ENCODE assay signal across 1 cellular context in the genomic region with DNA sequence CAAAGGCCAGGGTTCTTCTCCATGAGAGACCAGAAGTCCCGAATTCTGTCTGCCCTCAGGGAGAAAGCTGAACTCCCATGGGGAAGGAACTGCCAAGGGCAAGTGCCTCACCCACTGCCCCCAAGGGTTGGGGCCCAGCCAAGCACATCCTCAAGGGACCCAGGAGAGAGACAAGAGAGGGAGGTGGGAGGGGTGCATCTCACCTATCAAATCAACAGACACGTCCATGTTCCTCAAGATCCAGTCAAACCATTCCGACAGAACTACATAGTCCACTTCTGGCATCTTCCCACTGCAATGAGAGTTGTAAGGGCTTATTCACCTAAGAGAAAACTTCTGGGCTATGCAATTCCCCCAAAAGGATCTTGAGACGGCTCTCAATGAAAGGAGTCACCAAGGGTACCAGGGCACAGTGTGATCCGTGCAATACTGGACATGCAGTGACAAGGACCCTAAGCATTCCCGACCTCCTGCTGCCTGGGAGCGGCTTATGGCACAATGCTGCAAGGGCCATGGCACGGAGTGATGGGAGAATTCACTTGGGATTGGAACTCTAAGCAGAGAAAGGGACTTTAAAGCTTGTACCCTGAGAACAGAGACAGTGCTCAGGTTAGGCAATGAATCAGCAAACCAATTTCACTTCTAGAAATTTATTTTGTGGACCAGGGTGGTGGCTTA.
TF ChIP-seq lines count a peak whose summit lies in the region.

No MANE protein-coding gene starts in this region.

TF ChIP-seq in HepG2, 621 proteins besides CTCF, POLR2A, EP300 and RAD21 (continued from another document and continues in another):
- TF ChIP-seq, protein P1, sequence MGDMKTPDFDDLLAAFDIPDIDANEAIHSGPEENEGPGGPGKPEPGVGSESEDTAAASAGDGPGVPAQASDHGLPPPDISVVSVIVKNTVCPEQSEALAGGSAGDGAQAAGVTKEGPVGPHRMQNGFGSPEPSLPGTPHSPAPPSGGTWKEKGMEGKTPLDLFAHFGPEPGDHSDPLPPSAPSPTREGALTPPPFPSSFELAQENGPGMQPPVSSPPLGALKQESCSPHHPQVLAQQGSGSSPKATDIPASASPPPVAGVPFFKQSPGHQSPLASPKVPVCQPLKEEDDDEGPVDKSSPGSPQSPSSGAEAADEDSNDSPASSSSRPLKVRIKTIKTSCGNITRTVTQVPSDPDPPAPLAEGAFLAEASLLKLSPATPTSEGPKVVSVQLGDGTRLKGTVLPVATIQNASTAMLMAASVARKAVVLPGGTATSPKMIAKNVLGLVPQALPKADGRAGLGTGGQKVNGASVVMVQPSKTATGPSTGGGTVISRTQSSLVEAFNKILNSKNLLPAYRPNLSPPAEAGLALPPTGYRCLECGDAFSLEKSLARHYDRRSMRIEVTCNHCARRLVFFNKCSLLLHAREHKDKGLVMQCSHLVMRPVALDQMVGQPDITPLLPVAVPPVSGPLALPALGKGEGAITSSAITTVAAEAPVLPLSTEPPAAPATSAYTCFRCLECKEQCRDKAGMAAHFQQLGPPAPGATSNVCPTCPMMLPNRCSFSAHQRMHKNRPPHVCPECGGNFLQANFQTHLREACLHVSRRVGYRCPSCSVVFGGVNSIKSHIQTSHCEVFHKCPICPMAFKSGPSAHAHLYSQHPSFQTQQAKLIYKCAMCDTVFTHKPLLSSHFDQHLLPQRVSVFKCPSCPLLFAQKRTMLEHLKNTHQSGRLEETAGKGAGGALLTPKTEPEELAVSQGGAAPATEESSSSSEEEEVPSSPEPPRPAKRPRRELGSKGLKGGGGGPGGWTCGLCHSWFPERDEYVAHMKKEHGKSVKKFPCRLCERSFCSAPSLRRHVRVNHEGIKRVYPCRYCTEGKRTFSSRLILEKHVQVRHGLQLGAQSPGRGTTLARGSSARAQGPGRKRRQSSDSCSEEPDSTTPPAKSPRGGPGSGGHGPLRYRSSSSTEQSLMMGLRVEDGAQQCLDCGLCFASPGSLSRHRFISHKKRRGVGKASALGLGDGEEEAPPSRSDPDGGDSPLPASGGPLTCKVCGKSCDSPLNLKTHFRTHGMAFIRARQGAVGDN (CRISPR knock-in tag; IDR thresholded peaks at IDR 0.05), result no peak
- no peak for TF ChIP-seq MTA3 (CRISPR knock-in tag; IDR thresholded peaks at IDR 0.05)
- TF ChIP-seq ZNF160 (CRISPR knock-in tag; IDR thresholded peaks at IDR 0.05), result no peak
- no peak for TF ChIP-seq ZNF124 (CRISPR knock-in tag; IDR thresholded peaks at IDR 0.05)
- no peak for TF ChIP-seq ZNF703 (CRISPR knock-in tag; IDR thresholded peaks at IDR 0.05; ENCODE audit: borderline replicate concordance)
- TF ChIP-seq TMF1 (CRISPR knock-in tag; IDR thresholded peaks at IDR 0.05; ENCODE audit: low read depth), result no peak
- no peak for TF ChIP-seq FIP1L1 (IDR thresholded peaks at IDR 0.05; ENCODE audit: borderline replicate concordance, insufficient read depth, low read depth, low read length)
- TF ChIP-seq RARA (CRISPR knock-in tag; IDR thresholded peaks at IDR 0.05), result no peak
- no peak for TF ChIP-seq ZNF547 (CRISPR knock-in tag; IDR thresholded peaks at IDR 0.05)
- no peak for TF ChIP-seq XBP1 (CRISPR knock-in tag; IDR thresholded peaks at IDR 0.05)
- no peak for TF ChIP-seq MAFG (CRISPR knock-in tag; IDR thresholded peaks at IDR 0.05)
- no peak for TF ChIP-seq ZNF883 (CRISPR knock-in tag; IDR thresholded peaks at IDR 0.05; ENCODE audit: not compliant biosample characterization)
- TF ChIP-seq MYNN (CRISPR knock-in tag; IDR thresholded peaks at IDR 0.05; ENCODE audit: low read depth), result no peak
- no peak for TF ChIP-seq CHD2 (IDR thresholded peaks at IDR 0.05; ENCODE audit: low read depth, low read length)
- TF ChIP-seq ZNF10 (CRISPR knock-in tag; IDR thresholded peaks at IDR 0.05; ENCODE audit: borderline replicate concordance, low read depth), result no peak
- no peak for TF ChIP-seq LRRFIP1 (CRISPR knock-in tag; conservative IDR thresholded peaks at IDR 0.05)
- 0 out of 4 replicates have a peak, but pooled peaks of 1 of the 2 experiments have one; percentile 18 for TF ChIP-seq HMGXB4 (CRISPR knock-in tag; IDR thresholded peaks at IDR 0.05; ENCODE audit: borderline replicate concordance in 1 of 2, low read depth in 1 of 2)
- TF ChIP-seq ZNF143 (CRISPR knock-in tag; IDR thresholded peaks at IDR 0.05), result no peak
- no peak for TF ChIP-seq CREM (IDR thresholded peaks at IDR 0.05)
- no peak for TF ChIP-seq CREM (CRISPR knock-in tag; IDR thresholded peaks at IDR 0.05)
- TF ChIP-seq ZNF251 (CRISPR knock-in tag; IDR thresholded peaks at IDR 0.05), result no peak
- TF ChIP-seq HHEX (CRISPR knock-in tag; IDR thresholded peaks at IDR 0.05), result no peak
- no peak for TF ChIP-seq JDP2 (CRISPR knock-in tag; IDR thresholded peaks at IDR 0.05; ENCODE audit: borderline replicate concordance)
- no peak for TF ChIP-seq ZSCAN30 (CRISPR knock-in tag; IDR thresholded peaks at IDR 0.05)
- TF ChIP-seq SUZ12 (IDR thresholded peaks at IDR 0.05; ENCODE audit: low read depth, low read length), result no peak
- no peak for TF ChIP-seq MLX (CRISPR knock-in tag; IDR thresholded peaks at IDR 0.05)
- no peak for TF ChIP-seq TOE1 (CRISPR knock-in tag; IDR thresholded peaks at IDR 0.05)
- 0 out of 2 replicates have a peak, but pooled peaks have one; percentile 29 for TF ChIP-seq ZNF530 (CRISPR knock-in tag; IDR thresholded peaks at IDR 0.05; ENCODE audit: low read depth)
- TF ChIP-seq, protein P2, sequence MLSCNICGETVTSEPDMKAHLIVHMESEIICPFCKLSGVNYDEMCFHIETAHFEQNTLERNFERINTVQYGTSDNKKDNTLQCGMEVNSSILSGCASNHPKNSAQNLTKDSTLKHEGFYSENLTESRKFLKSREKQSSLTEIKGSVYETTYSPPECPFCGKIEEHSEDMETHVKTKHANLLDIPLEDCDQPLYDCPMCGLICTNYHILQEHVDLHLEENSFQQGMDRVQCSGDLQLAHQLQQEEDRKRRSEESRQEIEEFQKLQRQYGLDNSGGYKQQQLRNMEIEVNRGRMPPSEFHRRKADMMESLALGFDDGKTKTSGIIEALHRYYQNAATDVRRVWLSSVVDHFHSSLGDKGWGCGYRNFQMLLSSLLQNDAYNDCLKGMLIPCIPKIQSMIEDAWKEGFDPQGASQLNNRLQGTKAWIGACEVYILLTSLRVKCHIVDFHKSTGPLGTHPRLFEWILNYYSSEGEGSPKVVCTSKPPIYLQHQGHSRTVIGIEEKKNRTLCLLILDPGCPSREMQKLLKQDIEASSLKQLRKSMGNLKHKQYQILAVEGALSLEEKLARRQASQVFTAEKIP (CRISPR knock-in tag; IDR thresholded peaks at IDR 0.05; ENCODE audit: borderline replicate concordance), result no peak
- TF ChIP-seq THAP11 (CRISPR knock-in tag; IDR thresholded peaks at IDR 0.05), result no peak
- 0 out of 2 replicates have a peak, but pooled peaks have one; percentile 4 for TF ChIP-seq ZNF83 (CRISPR knock-in tag; IDR thresholded peaks at IDR 0.05; ENCODE audit: borderline replicate concordance)
- no peak for TF ChIP-seq JUND (CRISPR knock-in tag; IDR thresholded peaks at IDR 0.05)
- TF ChIP-seq MAF1 (CRISPR knock-in tag; IDR thresholded peaks at IDR 0.05; ENCODE audit: borderline replicate concordance), result no peak
- TF ChIP-seq KLF15 (CRISPR knock-in tag; IDR thresholded peaks at IDR 0.05; ENCODE audit: borderline replicate concordance), result no peak
- peak; percentile 5 for TF ChIP-seq RBM22 (optimal IDR thresholded peaks at IDR 0.05; ENCODE audit: low read length)
- TF ChIP-seq ASH2L (IDR thresholded peaks at IDR 0.05; ENCODE audit: insufficient read length, low read depth, low read length), result peak; percentile 17
- TF ChIP-seq ZNF780A (CRISPR knock-in tag; IDR thresholded peaks at IDR 0.05), result no peak
- no peak for TF ChIP-seq ZBTB42 (CRISPR knock-in tag; IDR thresholded peaks at IDR 0.05)
- no peak for TF ChIP-seq ZNF562 (CRISPR knock-in tag; IDR thresholded peaks at IDR 0.05; ENCODE audit: borderline replicate concordance)
- no peak for TF ChIP-seq ZSCAN12 (CRISPR knock-in tag; IDR thresholded peaks at IDR 0.05)
- TF ChIP-seq AGO1 (IDR thresholded peaks at IDR 0.05; ENCODE audit: low read depth, low read length, poor library complexity, severe bottlenecking), result no peak
- TF ChIP-seq NONO (IDR thresholded peaks at IDR 0.05), result no peak
- 0 out of 2 replicates have a peak, but pooled peaks have one; percentile 0 for TF ChIP-seq NONO (CRISPR knock-in tag; conservative IDR thresholded peaks at IDR 0.05)
- TF ChIP-seq BRF2 (CRISPR knock-in tag; IDR thresholded peaks at IDR 0.05), result no peak
- no peak for TF ChIP-seq ZFP90 (CRISPR knock-in tag; IDR thresholded peaks at IDR 0.05; ENCODE audit: borderline replicate concordance)
- no peak for TF ChIP-seq SP4 (CRISPR knock-in tag; IDR thresholded peaks at IDR 0.05)
- no peak for TF ChIP-seq ZNF367 (CRISPR knock-in tag; IDR thresholded peaks at IDR 0.05; ENCODE audit: borderline replicate concordance)
- TF ChIP-seq TRAFD1 (CRISPR knock-in tag; IDR thresholded peaks at IDR 0.05; ENCODE audit: borderline replicate concordance), result no peak
- TF ChIP-seq, protein P3, sequence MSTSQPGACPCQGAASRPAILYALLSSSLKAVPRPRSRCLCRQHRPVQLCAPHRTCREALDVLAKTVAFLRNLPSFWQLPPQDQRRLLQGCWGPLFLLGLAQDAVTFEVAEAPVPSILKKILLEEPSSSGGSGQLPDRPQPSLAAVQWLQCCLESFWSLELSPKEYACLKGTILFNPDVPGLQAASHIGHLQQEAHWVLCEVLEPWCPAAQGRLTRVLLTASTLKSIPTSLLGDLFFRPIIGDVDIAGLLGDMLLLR (CRISPR knock-in tag; IDR thresholded peaks at IDR 0.05), result peak; percentile 63; the same call in 1 of the 2 replicates
- 0 out of 2 replicates have a peak, but pooled peaks have one; percentile 5 for TF ChIP-seq HOMEZ (CRISPR knock-in tag; IDR thresholded peaks at IDR 0.05; ENCODE audit: low read depth)
